ENCODE assay signal across 8 cellular contexts in genomic region chr3:195637011-195637410, GRCh38. TPM values are rescaled to one million over a fixed set of nuclear protein-coding genes. Genes with fewer than 3 reads are reported as not detected.
DNase-seq lines count a peak whose midpoint lies in the region; ATAC-seq and TF ChIP-seq lines count a peak whose summit lies in the region.
"Not testable (repeated sequence)": the region's sequence is repeated elsewhere in the genome, so short reads cannot be mapped to it uniquely, and the experiment has no call there.

No MANE protein-coding gene starts in this region.

- not testable (repeated sequence) for DNase-seq in LNCaP clone FGC (ENCODE audit: low read depth); activated CD4-positive, alpha-beta memory T cell treated with anti-CD3 and anti-CD28 coated beads for 36 hours; activated T-helper 1 cell treated with anti-CD3 and anti-CD28 coated beads, Interleukin-12 subunit alpha, Interleukin-12 subunit beta, Interleukin-2, Interleukin-4 antibody, amounts not matched to agents 30 ng/mL and 10 ng/mL and 1 ng/mL, durations not matched to agents 14 hours and 24 hours and 36 hours (ENCODE audit: low spot score); activated naive CD8-positive, alpha-beta T cell treated with anti-CD3 and anti-CD28 coated beads, Interleukin-2, amount 10 ng/mL, durations not matched to agents 7 days and 5 days; glutamatergic neuron
- peak in 1 of 9 donors; percentile 30 for DNase-seq in naive thymus-derived CD4-positive, alpha-beta T cell
- DNase-seq in spleen = peak; percentile 59

- H3K27ac ChIP-seq in BLaER1; naive thymus-derived CD4-positive, alpha-beta T cell (ENCODE audit: low read depth, low read length); spleen: not testable (repeated sequence)

- H3K27me3 Mint-ChIP-seq in activated CD4-positive, alpha-beta memory T cell treated with anti-CD3 and anti-CD28 coated beads for 36 hours; activated T-helper 1 cell treated with anti-CD3 and anti-CD28 coated beads, Interleukin-12 subunit alpha, Interleukin-12 subunit beta, Interleukin-2, Interleukin-4 antibody, amounts not matched to agents 30 ng/mL and 10 ng/mL and 1 ng/mL, durations not matched to agents 14 hours and 24 hours and 36 hours (ENCODE audit: insufficient read depth); activated naive CD8-positive, alpha-beta T cell treated with anti-CD3 and anti-CD28 coated beads, Interleukin-2, amount 10 ng/mL, durations not matched to agents 7 days and 5 days; glutamatergic neuron (ENCODE audit: unreplicated experiment); naive thymus-derived CD4-positive, alpha-beta T cell: not testable (repeated sequence)

- H3K27ac Mint-ChIP-seq in activated CD4-positive, alpha-beta memory T cell treated with anti-CD3 and anti-CD28 coated beads for 36 hours; activated naive CD8-positive, alpha-beta T cell treated with anti-CD3 and anti-CD28 coated beads, Interleukin-2, amount 10 ng/mL, durations not matched to agents 7 days and 5 days; glutamatergic neuron (ENCODE audit: unreplicated experiment): not testable (repeated sequence)
- peak overlapping the region; percentile 25 for H3K27ac Mint-ChIP-seq in activated T-helper 1 cell treated with anti-CD3 and anti-CD28 coated beads, Interleukin-12 subunit alpha, Interleukin-12 subunit beta, Interleukin-2, Interleukin-4 antibody, amounts not matched to agents 30 ng/mL and 10 ng/mL and 1 ng/mL, durations not matched to agents 14 hours and 24 hours and 36 hours
- H3K27ac Mint-ChIP-seq in naive thymus-derived CD4-positive, alpha-beta T cell = peak overlapping the region in 3 of 9 donors; percentile 21 to 64 (median 23)

- not testable (repeated sequence) for TF ChIP-seq CTCF in LNCaP clone FGC (IDR thresholded peaks at IDR 0.05; ENCODE audit: control insufficient read depth, extremely low read depth, insufficient read depth); glutamatergic neuron (IDR thresholded peaks at IDR 0.05; ENCODE audit: partially characterized antibody, unreplicated experiment); spleen (IDR thresholded peaks at IDR 0.05 in 8 of 11, conservative IDR thresholded peaks at IDR 0.05 in 3 of 11)

- H3K4me3 Mint-ChIP-seq in activated CD4-positive, alpha-beta memory T cell treated with anti-CD3 and anti-CD28 coated beads for 36 hours = peak overlapping the region; percentile 45
- H3K4me3 Mint-ChIP-seq in activated T-helper 1 cell treated with anti-CD3 and anti-CD28 coated beads, Interleukin-12 subunit alpha, Interleukin-12 subunit beta, Interleukin-2, Interleukin-4 antibody, amounts not matched to agents 30 ng/mL and 10 ng/mL and 1 ng/mL, durations not matched to agents 14 hours and 24 hours and 36 hours = peak overlapping the region; percentile 74
- H3K4me3 Mint-ChIP-seq in activated naive CD8-positive, alpha-beta T cell treated with anti-CD3 and anti-CD28 coated beads, Interleukin-2, amount 10 ng/mL, durations not matched to agents 7 days and 5 days = peak overlapping the region; percentile 6
- H3K4me3 Mint-ChIP-seq in glutamatergic neuron (ENCODE audit: unreplicated experiment) = peak overlapping the region; percentile 23
- peak overlapping the region in 6 of 10 donors; percentile 10 to 51 (median 38) for H3K4me3 Mint-ChIP-seq in naive thymus-derived CD4-positive, alpha-beta T cell

- 78 to 89% (median 87%) methylated on average over 3 to 7 of the region's 7 CpGs; no CpG with 5 or more reads in 1 of the 5 donors for WGBS in spleen, 5 donors

- H3K4me1 Mint-ChIP-seq in activated CD4-positive, alpha-beta memory T cell treated with anti-CD3 and anti-CD28 coated beads for 36 hours (ENCODE audit: low read depth) = peaks cover 16% of the 10 kb centered on the region
- H3K4me1 Mint-ChIP-seq in activated T-helper 1 cell treated with anti-CD3 and anti-CD28 coated beads, Interleukin-12 subunit alpha, Interleukin-12 subunit beta, Interleukin-2, Interleukin-4 antibody, amounts not matched to agents 30 ng/mL and 10 ng/mL and 1 ng/mL, durations not matched to agents 14 hours and 24 hours and 36 hours (ENCODE audit: low read depth) = peaks cover 32% of the 10 kb centered on the region
- peaks cover 10% of the 10 kb centered on the region for H3K4me1 Mint-ChIP-seq in activated naive CD8-positive, alpha-beta T cell treated with anti-CD3 and anti-CD28 coated beads, Interleukin-2, amount 10 ng/mL, durations not matched to agents 7 days and 5 days
- not testable (repeated sequence) for H3K4me1 Mint-ChIP-seq in glutamatergic neuron (ENCODE audit: low read depth, unreplicated experiment)
- peaks cover 5 to 20% (median 11%) of the 10 kb centered on the region in 7 donors for H3K4me1 Mint-ChIP-seq in naive thymus-derived CD4-positive, alpha-beta T cell

- peak overlapping the region; percentile 26; the same call in 1 of the 2 replicates for H3K4me2 ChIP-seq in BLaER1

- intact Hi-C loops in activated CD4-positive, alpha-beta memory T cell treated with anti-CD3 and anti-CD28 coated beads for 36 hours (cut with micrococcal nuclease); activated T-helper 1 cell treated with anti-CD3 and anti-CD28 coated beads, Interleukin-12 subunit alpha, Interleukin-12 subunit beta, Interleukin-2, Interleukin-4 antibody, amounts not matched to agents 30 ng/mL and 10 ng/mL and 1 ng/mL, durations not matched to agents 14 hours and 24 hours and 36 hours (cut with micrococcal nuclease); naive thymus-derived CD4-positive, alpha-beta T cell (cut with micrococcal nuclease); spleen (cut with DNase I; ENCODE audit: low total_unique reads): not testable (repeated sequence)

- H4K20me1 ChIP-seq in BLaER1 = not testable (repeated sequence)

- H3K9me3 ChIP-seq in BLaER1; naive thymus-derived CD4-positive, alpha-beta T cell (ENCODE audit: control insufficient read depth in 2 of 3, low read length in 3 of 3); spleen: not testable (repeated sequence)

- POLR2A ChIA-PET in activated CD4-positive, alpha-beta memory T cell treated with anti-CD3 and anti-CD28 coated beads for 36 hours (lab: Charles Lee); activated naive CD8-positive, alpha-beta T cell treated with anti-CD3 and anti-CD28 coated beads, Interleukin-2, amount 10 ng/mL, durations not matched to agents 7 days and 5 days (lab: Charles Lee); naive thymus-derived CD4-positive, alpha-beta T cell (lab: Charles Lee): not testable (repeated sequence)

- H3K9ac ChIP-seq in BLaER1 = not testable (repeated sequence)

- not testable (repeated sequence) for H3K36me3 Mint-ChIP-seq in activated CD4-positive, alpha-beta memory T cell treated with anti-CD3 and anti-CD28 coated beads for 36 hours; activated T-helper 1 cell treated with anti-CD3 and anti-CD28 coated beads, Interleukin-12 subunit alpha, Interleukin-12 subunit beta, Interleukin-2, Interleukin-4 antibody, amounts not matched to agents 30 ng/mL and 10 ng/mL and 1 ng/mL, durations not matched to agents 14 hours and 24 hours and 36 hours (ENCODE audit: low read depth); activated naive CD8-positive, alpha-beta T cell treated with anti-CD3 and anti-CD28 coated beads, Interleukin-2, amount 10 ng/mL, durations not matched to agents 7 days and 5 days; glutamatergic neuron (ENCODE audit: unreplicated experiment); naive thymus-derived CD4-positive, alpha-beta T cell

- not testable (repeated sequence) for H3K4me3 ChIP-seq in BLaER1; naive thymus-derived CD4-positive, alpha-beta T cell (ENCODE audit: low read length); spleen
- peak overlapping the region; percentile 40 for H3K4me3 ChIP-seq in LNCaP clone FGC (ENCODE audit: low read depth, low read length)

- not testable (repeated sequence) for TF ChIP-seq POLR2A in spleen (IDR thresholded peaks at IDR 0.05)

- H3K4me1 ChIP-seq in BLaER1 = peaks cover 18% of the 10 kb centered on the region
- H3K4me1 ChIP-seq in naive thymus-derived CD4-positive, alpha-beta T cell (ENCODE audit: control insufficient read depth in 2 of 2, insufficient read depth in 2 of 2, low read length in 2 of 2); spleen: not testable (repeated sequence)

- not testable (repeated sequence) for H3K9me3 Mint-ChIP-seq in activated CD4-positive, alpha-beta memory T cell treated with anti-CD3 and anti-CD28 coated beads for 36 hours; activated T-helper 1 cell treated with anti-CD3 and anti-CD28 coated beads, Interleukin-12 subunit alpha, Interleukin-12 subunit beta, Interleukin-2, Interleukin-4 antibody, amounts not matched to agents 30 ng/mL and 10 ng/mL and 1 ng/mL, durations not matched to agents 14 hours and 24 hours and 36 hours; activated naive CD8-positive, alpha-beta T cell treated with anti-CD3 and anti-CD28 coated beads, Interleukin-2, amount 10 ng/mL, durations not matched to agents 7 days and 5 days; glutamatergic neuron (ENCODE audit: unreplicated experiment); naive thymus-derived CD4-positive, alpha-beta T cell

- CTCF ChIA-PET in activated CD4-positive, alpha-beta memory T cell treated with anti-CD3 and anti-CD28 coated beads for 36 hours (lab: Charles Lee); naive thymus-derived CD4-positive, alpha-beta T cell (lab: Charles Lee): not testable (repeated sequence)

- ATAC-seq in activated naive CD8-positive, alpha-beta T cell treated with anti-CD3 and anti-CD28 coated beads, Interleukin-2, amount 10 ng/mL, durations not matched to agents 7 days and 5 days (ENCODE audit: low read depth); naive thymus-derived CD4-positive, alpha-beta T cell: not testable (repeated sequence)

- not testable (repeated sequence) for H3K36me3 ChIP-seq in BLaER1; naive thymus-derived CD4-positive, alpha-beta T cell (ENCODE audit: control insufficient read depth in 2 of 3, insufficient read depth in 3 of 3, low read length in 3 of 3); spleen

- not testable (repeated sequence) for H3K27me3 ChIP-seq in BLaER1; naive thymus-derived CD4-positive, alpha-beta T cell (ENCODE audit: control insufficient read depth in 2 of 2, insufficient read depth in 2 of 2, low read length in 2 of 2); spleen (replicated peaks in 1 of 7)

RNA-seq across cellular contexts. Expression of gene APOD, which starts 53.3 kb away (rescaled TPM):
- total RNA-seq in activated CD4-positive, alpha-beta memory T cell treated with anti-CD3 and anti-CD28 coated beads for 36 hours = under 1 TPM; 0.48 to 0.59 TPM
- 3.4 and 4.0 TPM in 2 replicates for total RNA-seq in activated T-helper 1 cell treated with anti-CD3 and anti-CD28 coated beads, Interleukin-12 subunit alpha, Interleukin-12 subunit beta, Interleukin-2, Interleukin-4 antibody, amounts not matched to agents 30 ng/mL and 10 ng/mL and 1 ng/mL, durations not matched to agents 14 hours and 24 hours and 36 hours
- total RNA-seq in activated naive CD8-positive, alpha-beta T cell treated with anti-CD3 and anti-CD28 coated beads, Interleukin-2, amount 10 ng/mL, durations not matched to agents 7 days and 5 days = not detected
- not detected for total RNA-seq in glutamatergic neuron (ENCODE audit: unreplicated experiment)
- under 1 TPM in 1 of 5 experiments, not detected in 4; 0.56 TPM for total RNA-seq in naive thymus-derived CD4-positive, alpha-beta T cell
- not detected for polyA plus RNA-seq in naive thymus-derived CD4-positive, alpha-beta T cell
- total RNA-seq in spleen = 1 to 10 TPM; 1.9 to 6.8 (median 3.5) TPM
- 10 to 100 TPM in 2 of 3 donors, 1 to 10 TPM in 1; 4.6 to 50.5 (median 11.0) TPM for polyA plus RNA-seq in spleen

Comparison
In these comparisons a context has a peak if more than half of its experiments do, and no peak if none do; other contexts are left out.
1. H3K4me3 Mint-ChIP-seq: peak in every context shown above with its lines; median percentile 74 in activated T-helper 1 cell treated with anti-CD3 and anti-CD28 coated beads, Interleukin-12 subunit alpha, Interleukin-12 subunit beta, Interleukin-2, Interleukin-4 antibody, amounts not matched to agents 30 ng/mL and 10 ng/mL and 1 ng/mL, durations not matched to agents 14 hours and 24 hours and 36 hours; 45 in activated CD4-positive, alpha-beta memory T cell treated with anti-CD3 and anti-CD28 coated beads for 36 hours; 38 in naive thymus-derived CD4-positive, alpha-beta T cell; 23 in glutamatergic neuron; 6 in activated naive CD8-positive, alpha-beta T cell treated with anti-CD3 and anti-CD28 coated beads, Interleukin-2, amount 10 ng/mL, durations not matched to agents 7 days and 5 days.